Comparison of ENCODE assay signal across 8 cellular contexts in the genomic region with DNA sequence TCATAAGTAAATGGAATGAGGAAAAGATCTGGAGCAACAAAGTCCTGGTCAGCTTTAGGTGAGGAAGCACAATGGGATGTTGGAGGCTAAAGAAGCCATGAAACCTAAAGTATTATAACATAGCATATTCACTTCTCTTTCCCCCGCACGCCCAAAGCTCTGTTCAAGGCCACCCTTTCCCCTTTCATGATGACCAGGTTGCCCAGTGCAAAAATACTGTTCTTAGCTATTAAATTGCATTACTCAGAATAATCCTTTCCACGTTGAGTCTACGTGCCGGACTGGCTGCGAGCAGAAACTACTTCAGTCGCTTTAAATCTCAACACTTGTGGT. TPM values are rescaled to one million over a fixed set of nuclear protein-coding genes. Genes with fewer than 3 reads are reported as not detected.
A peak's percentile ranks its signal among the peaks of the same experiment; 100 is the strongest.
DNase-seq lines count a peak whose midpoint lies in the region; ATAC-seq and TF ChIP-seq lines count a peak whose summit lies in the region.

No MANE protein-coding gene starts in this region.

- H3K4me3 ChIP-seq in adrenal gland, result peak overlapping the region in 3 of 4 donors; percentile 20 to 72 (median 65)
- H3K4me3 ChIP-seq in left lung, result peak overlapping the region; percentile 64 to 90
- H3K4me3 ChIP-seq in tibial artery, result peak overlapping the region; percentile 83 to 84

- no peak for ATAC-seq in activated T-cell treated with anti-CD3 and anti-CD28 coated beads, Interleukin-2, amount 50 U/mL, for 72 hours (replicated peaks in 1 of 2)
- no peak for ATAC-seq in left lung

- TF ChIP-seq POLR2A in adrenal gland (IDR thresholded peaks at IDR 0.05), result no peak

- no peak for DNase-seq in activated T-cell treated with anti-CD3 and anti-CD28 coated beads, Interleukin-2, amount 50 U/mL, for 72 hours
- DNase-seq in activated T-cell treated with anti-CD3 and anti-CD28 coated beads, Interleukin-2, amount 50 U/mL, for 48 hours, result no peak
- DNase-seq in adrenal gland (no peak), left lung (no peak), tibial artery (no peak), NCI-H1694 treated with DMSO at 0.1 percent for 48 hours (lab: John Stamatoyannopoulos, UW) (no peak), COLO668 (lab: John Stamatoyannopoulos, UW; ENCODE audit: unreplicated experiment) (no peak), MV-4-11 (lab: John Stamatoyannopoulos, UW) (no peak)

- no peaks in the 10 kb centered on the region for H3K27me3 Mint-ChIP-seq in activated T-cell treated with anti-CD3 and anti-CD28 coated beads, Interleukin-2, amount 50 U/mL, for 72 hours (ENCODE audit: low read depth)

- intact Hi-C loops in adrenal gland (cut with DNase I), result loop anchor here (2.0 to 5.0 kb wide), 2 partner anchors 35 to 39 kb away; no protein-coding TSS in a partner anchor
- intact Hi-C loops in left lung (cut with DNase I), result loop anchor here in 1 of 2 donors (5.0 kb wide), 1 partner anchor 39 kb away; no protein-coding TSS in a partner anchor
- intact Hi-C loops in tibial artery (cut with DNase I; ENCODE audit: low total_unique reads), result loop anchor here (2.0 to 10.0 kb wide), 2 partner anchors 33 to 131 kb away; no protein-coding TSS in a partner anchor

- H3K36me3 ChIP-seq in adrenal gland (replicated peaks in 1 of 2), result no peaks in the 10 kb centered on the region
- H3K36me3 ChIP-seq in left lung, result no peaks in the 10 kb centered on the region
- H3K36me3 ChIP-seq in tibial artery, result no peaks in the 10 kb centered on the region

- TF ChIP-seq CTCF in adrenal gland (IDR thresholded peaks at IDR 0.05), result no peak
- TF ChIP-seq CTCF in left lung (IDR thresholded peaks at IDR 0.05), result no peak
- peak in 1 of 2 experiments; percentile 6 for TF ChIP-seq CTCF in tibial artery (IDR thresholded peaks at IDR 0.05)

- H3K27ac Mint-ChIP-seq in activated T-cell treated with anti-CD3 and anti-CD28 coated beads, Interleukin-2, amount 50 U/mL, for 72 hours, result peak overlapping the region; percentile 55

- H3K9me3 ChIP-seq in adrenal gland (replicated peaks in 1 of 3) (no peaks in the 10 kb centered on the region), left lung (no peaks in the 10 kb centered on the region), tibial artery (no peaks in the 10 kb centered on the region)

- 0 to 8% (median 3%) methylated on average over 7 of the region's 7 CpGs for WGBS in adrenal gland, 4 donors

- H3K4me1 Mint-ChIP-seq in activated T-cell treated with anti-CD3 and anti-CD28 coated beads, Interleukin-2, amount 50 U/mL, for 72 hours (ENCODE audit: low read depth), result peaks cover 45% of the 10 kb centered on the region

- H3K27me3 ChIP-seq in adrenal gland (no peaks in the 10 kb centered on the region), left lung (no peaks in the 10 kb centered on the region), tibial artery (no peaks in the 10 kb centered on the region)

- H3K9me3 Mint-ChIP-seq in activated T-cell treated with anti-CD3 and anti-CD28 coated beads, Interleukin-2, amount 50 U/mL, for 72 hours, result no peaks in the 10 kb centered on the region

- H3K27ac ChIP-seq in adrenal gland, result peak overlapping the region; percentile 60 to 87 (median 72)
- peak overlapping the region; percentile 85 to 88 for H3K27ac ChIP-seq in left lung
- peak overlapping the region; percentile 80 to 88 for H3K27ac ChIP-seq in tibial artery

- no peaks in the 10 kb centered on the region for H3K36me3 Mint-ChIP-seq in activated T-cell treated with anti-CD3 and anti-CD28 coated beads, Interleukin-2, amount 50 U/mL, for 72 hours (ENCODE audit: insufficient read depth in 2 of 2)

- H3K4me1 ChIP-seq in adrenal gland (replicated peaks in 1 of 2) (peaks cover 35 to 53% of the 10 kb centered on the region in 2 donors), left lung (peaks cover 29 to 46% of the 10 kb centered on the region in 2 donors), tibial artery (peaks cover 0 to 44% (median 33%) of the 10 kb centered on the region in 4 donors)

- peak overlapping the region; percentile 90 to 91 for H3K4me3 Mint-ChIP-seq in activated T-cell treated with anti-CD3 and anti-CD28 coated beads, Interleukin-2, amount 50 U/mL, for 72 hours

RNA-seq across cellular contexts. Expression of a gene that starts 0.6 kb away (rescaled TPM):
- 10 to 100 TPM; 16.0 to 17.7 TPM for total RNA-seq in activated T-cell treated with anti-CD3 and anti-CD28 coated beads, Interleukin-2, amount 50 U/mL, for 72 hours
- total RNA-seq in adrenal gland, result 10 to 100 TPM; 10.1 to 48.2 (median 26.3) TPM
- 10 to 100 TPM; 12.0 to 60.7 (median 13.0) TPM for polyA plus RNA-seq in adrenal gland
- total RNA-seq in left lung, result 10 to 100 TPM; 22.8 to 25.4 TPM

RNA-seq across cellular contexts. Expression of a gene that starts 54.2 kb away (rescaled TPM):
- total RNA-seq in activated T-cell treated with anti-CD3 and anti-CD28 coated beads, Interleukin-2, amount 50 U/mL, for 72 hours, result 10 to 100 TPM; 15.2 to 16.0 TPM
- total RNA-seq in adrenal gland (10 to 100 TPM in 6 of 8 donors, 1 to 10 TPM in 2; 6.8 to 20.6 (median 13.2) TPM), left lung (10 to 100 TPM; 19.5 to 26.4 TPM)
- 10 to 100 TPM in 2 of 3 donors, 1 to 10 TPM in 1; 4.2 to 18.1 (median 13.8) TPM for polyA plus RNA-seq in adrenal gland
